ENCODE assay signal across 11 cellular contexts in genomic region chr18:9366126-9366714, GRCh38. TPM values are rescaled to one million over a fixed set of nuclear protein-coding genes. Genes with fewer than 3 reads are reported as not detected.
A peak's percentile ranks its signal among the peaks of the same experiment; 100 is the strongest.
DNase-seq lines count a peak whose midpoint lies in the region; ATAC-seq and TF ChIP-seq lines count a peak whose summit lies in the region.
"Had no signal": no experiment of that assay in that cellular context is flagged by ENCODE, and none has a peak within 500 bp of the region (broad histone marks: within the 10 kb centered on the region; RNA-seq: fewer than 3 reads in every experiment).

No MANE protein-coding gene starts in this region.

- H3K36me3 Mint-ChIP-seq in CD8-positive, alpha-beta memory T cell: peaks cover 13 to 44% (median 31%) of the 10 kb centered on the region in 3 donors

- H3K4me3 Mint-ChIP-seq in CD8-positive, alpha-beta memory T cell: no peak overlapping the region

- H3K4me1 Mint-ChIP-seq in CD8-positive, alpha-beta memory T cell: no peaks in the 10 kb centered on the region

- H3K27me3 ChIP-seq in upper lobe of left lung: no peaks in the 10 kb centered on the region
- no peaks in the 10 kb centered on the region for H3K27me3 ChIP-seq in CD8-positive, alpha-beta memory T cell (ENCODE audit: insufficient read depth, low read length, poor library complexity, severe bottlenecking)
- H3K27me3 ChIP-seq: BLaER1 had no signal

- DNase-seq in NCI-H82 (lab: John Stamatoyannopoulos, UW) (peak; percentile 28), NCI-H82 treated with DMSO at 0.1 percent for 48 hours (lab: John Stamatoyannopoulos, UW; ENCODE audit: unreplicated experiment) (no peak), dermis blood vessel endothelial cell (peak; percentile 91), lower leg skin (ENCODE audit: low spot score in 2 of 2) (peak; percentile 61 to 86), upper lobe of left lung (peak in 1 of 2 donors; percentile 23)
- no peak for DNase-seq in activated CD4-positive, alpha-beta T cell treated with anti-CD3 and anti-CD28 coated beads for 48 hours
- no peak for DNase-seq in CD8-positive, alpha-beta memory T cell
- DNase-seq: activated gamma-delta T cell, NCI-H1436 treated with DMSO at 0.1 percent for 48 hours had no signal

- no peak overlapping the region for H3K27ac ChIP-seq in upper lobe of left lung
- H3K27ac ChIP-seq in CD8-positive, alpha-beta memory T cell (ENCODE audit: low read depth, low read length): no peak overlapping the region
- H3K27ac ChIP-seq: BLaER1 had no signal

- ATAC-seq in upper lobe of left lung (ENCODE audit: low FRiP score in 2 of 2) (peak; percentile 28 to 37), HG03095 (IDR thresholded peaks at IDR 0.05; ENCODE audit: unreplicated experiment) (no peak)

- no peaks in the 10 kb centered on the region for H3K27me3 Mint-ChIP-seq in CD8-positive, alpha-beta memory T cell

- no peak overlapping the region for H3K27ac Mint-ChIP-seq in CD8-positive, alpha-beta memory T cell

- 34% methylated on average over 6 of the region's 6 CpGs for WGBS in lower leg skin, 2 donors
- WGBS in upper lobe of left lung, 2 donors: 61 to 66% methylated on average over 6 of the region's 6 CpGs

- H3K9me3 Mint-ChIP-seq in CD8-positive, alpha-beta memory T cell: no peaks in the 10 kb centered on the region

- intact Hi-C loops in lower leg skin (cut with DNase I; ENCODE audit: low total_unique reads): loop anchor here (10.0 kb wide), 1 partner anchor 149 kb away; no protein-coding TSS in a partner anchor

- TF ChIP-seq POLR2A in lower leg skin (IDR thresholded peaks at IDR 0.05) (no peak), upper lobe of left lung (IDR thresholded peaks at IDR 0.05) (no peak)

- no peaks in the 10 kb centered on the region for H3K4me1 ChIP-seq in upper lobe of left lung
- no peaks in the 10 kb centered on the region for H3K4me1 ChIP-seq in CD8-positive, alpha-beta memory T cell (ENCODE audit: insufficient read depth, low read length)
- H3K4me1 ChIP-seq: BLaER1 had no signal

- CTCF ChIA-PET in CD8-positive, alpha-beta memory T cell (lab: Charles Lee): no interaction called here

- H3K36me3 ChIP-seq in upper lobe of left lung: peaks cover 0 to 11% (median 0%) of the 10 kb centered on the region in 4 donors
- no peaks in the 10 kb centered on the region for H3K36me3 ChIP-seq in CD8-positive, alpha-beta memory T cell (ENCODE audit: insufficient read depth, low read length)

- TF ChIP-seq CTCF in lower leg skin (IDR thresholded peaks at IDR 0.05): no peak
- TF ChIP-seq CTCF in upper lobe of left lung (IDR thresholded peaks at IDR 0.05): peak in 1 of 6 experiments; percentile 25

- H3K4me3 ChIP-seq in lower leg skin (ENCODE audit: low read depth, poor library complexity, severe bottlenecking) (no peak overlapping the region), upper lobe of left lung (no peak overlapping the region)
- H3K4me3 ChIP-seq in CD8-positive, alpha-beta memory T cell (ENCODE audit: low read length): no peak overlapping the region
- H3K4me3 ChIP-seq: BLaER1 had no signal

- TF ChIP-seq EP300 in upper lobe of left lung (IDR thresholded peaks at IDR 0.05): no peak

- POLR2A ChIA-PET in CD8-positive, alpha-beta memory T cell (lab: Charles Lee): no interaction called here

- no peaks in the 10 kb centered on the region for H3K9me3 ChIP-seq in upper lobe of left lung
- no peaks in the 10 kb centered on the region for H3K9me3 ChIP-seq in CD8-positive, alpha-beta memory T cell (ENCODE audit: low read length)

RNA-seq across cellular contexts. Expression of gene TWSG1, which starts 31.6 kb away (rescaled TPM):
- total RNA-seq in dermis blood vessel endothelial cell: 91.6 and 102 TPM in 2 replicates
- total RNA-seq in lower leg skin: 10 to 100 TPM; 21.3 to 35.1 (median 25.3) TPM
- total RNA-seq in upper lobe of left lung: 10 to 100 TPM in 5 of 6 donors, 1 to 10 TPM in 1; 7.3 to 37.0 (median 29.4) TPM
- total RNA-seq in CD8-positive, alpha-beta memory T cell: 10 to 100 TPM; 13.1 to 14.2 TPM
- polyA plus RNA-seq in CD8-positive, alpha-beta memory T cell: 4.9 TPM

Comparison
In these comparisons a context has a peak if more than half of its experiments do, and no peak if none do; other contexts are left out.
1. DNase-seq: peak in NCI-H82 (single experiment), dermis blood vessel endothelial cell (single experiment) and lower leg skin (2 of 2); none in NCI-H82 treated with DMSO at 0.1 percent for 48 hours (single experiment), activated CD4-positive, alpha-beta T cell treated with anti-CD3 and anti-CD28 coated beads for 48 hours (single experiment) and CD8-positive, alpha-beta memory T cell (0 of 5).